Comparison of ENCODE assay signal across 9 cellular contexts in the genomic region with DNA sequence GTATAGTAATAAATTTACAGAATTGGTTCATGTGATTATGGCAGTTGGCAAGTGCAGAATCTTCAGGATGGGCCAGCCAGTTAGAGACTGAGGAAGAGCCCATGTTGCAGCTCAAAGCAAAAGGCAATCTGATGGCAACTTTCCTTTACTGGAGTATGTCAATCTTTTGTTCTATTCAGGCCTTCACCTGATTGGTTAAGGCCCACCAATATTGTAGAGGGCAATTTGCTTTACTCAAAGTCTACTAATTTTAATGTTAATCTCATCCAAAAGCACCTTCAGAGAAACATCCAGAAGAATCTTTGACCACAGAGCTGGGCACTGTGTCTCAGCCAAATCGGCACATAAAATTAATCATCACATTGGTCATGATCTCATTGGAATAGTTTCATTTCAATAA. TPM values are rescaled to one million over a fixed set of nuclear protein-coding genes. Genes with fewer than 3 reads are reported as not detected.
"Had no signal": no experiment of that assay in that cellular context is flagged by ENCODE, and none has a peak within 500 bp of the region (broad histone marks: within the 10 kb centered on the region; RNA-seq: fewer than 3 reads in every experiment).

No MANE protein-coding gene starts in this region.

- DNase-seq: GDM1, GF-D8 had no signal

- H3K4me3 ChIP-seq: GM12878 had no signal

- ATAC-seq: GM12878 had no signal

- FAIRE-seq: G401.6, GM12878, GM12891, GM12892, GM18507, GM19239 had no signal

RNA-seq across cellular contexts. Expression of gene POM121L12, which starts 20.0 kb away (rescaled TPM):
- total RNA-seq: G401, GM12878 had no signal
- polyA plus RNA-seq: GM12878 had no signal
